In the genomic region with DNA sequence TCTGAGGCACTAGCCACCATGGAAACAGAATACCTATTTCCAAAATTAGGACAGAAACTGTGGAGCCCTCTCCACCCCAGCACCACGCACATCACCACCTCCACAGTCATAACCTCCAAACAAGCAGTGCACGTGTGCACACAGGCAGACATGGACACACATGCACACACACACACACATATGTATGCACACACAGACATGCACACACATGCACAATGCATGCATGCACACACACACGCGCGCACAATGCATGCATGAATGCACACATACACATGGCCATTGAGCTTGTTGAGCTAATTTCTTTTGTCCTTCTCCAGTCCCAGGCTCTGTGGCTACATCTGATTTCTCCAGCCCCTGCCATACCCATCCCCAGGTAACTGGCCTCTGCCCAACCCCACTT, we compare ENCODE assay signal across 7 cellular contexts.
"Had no signal": no experiment of that assay in that cellular context is flagged by ENCODE, and none has a peak within 500 bp of the region (broad histone marks: within the 10 kb centered on the region; RNA-seq: fewer than 3 reads in every experiment).

No MANE protein-coding gene starts in this region.

- H3K4me2 ChIP-seq: GM23338 had no signal

- FAIRE-seq: H1, H54, K562 had no signal

- DNase-seq: HCEC 1CT, HFFc6, IMR-90 had no signal

- H3K4me3 ChIP-seq: GM23338, K562 had no signal

- ATAC-seq: K562 had no signal
